In the genomic region with DNA sequence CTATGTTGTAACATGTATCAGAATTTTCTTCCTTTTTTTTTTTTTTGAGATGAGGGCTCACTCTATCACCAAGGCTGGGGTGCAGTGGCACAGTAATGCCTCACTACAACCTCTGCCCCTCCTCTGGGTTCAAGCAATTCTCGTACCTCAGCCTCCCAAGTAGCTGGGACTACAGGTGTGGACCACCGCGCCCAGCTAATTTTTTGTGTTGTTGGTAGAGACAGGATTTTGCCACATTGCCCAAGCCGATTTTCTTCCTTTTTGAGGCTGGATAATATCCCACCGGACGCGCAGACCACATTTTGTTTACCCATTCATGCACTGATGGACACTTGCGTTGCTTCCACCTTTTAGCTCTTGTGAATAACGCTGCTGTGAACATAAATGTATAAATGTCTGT, we compare ENCODE assay signal across 14 cellular contexts.
DNase-seq lines count a peak whose midpoint lies in the region; ATAC-seq and TF ChIP-seq lines count a peak whose summit lies in the region.
"Had no signal": no experiment of that assay in that cellular context is flagged by ENCODE, and none has a peak within 500 bp of the region (broad histone marks: within the 10 kb centered on the region; RNA-seq: fewer than 3 reads in every experiment).

No MANE protein-coding gene starts in this region.

- no peak for DNase-seq in T-helper 17 cell
- peak; percentile 50 for DNase-seq in esophagus muscularis mucosa (ENCODE audit: extremely low spot score)
- DNase-seq in mesenteric fat pad (ENCODE audit: low spot score): peak; percentile 60
- DNase-seq in stomach: peak; percentile 10
- DNase-seq in Calu3: no peak
- DNase-seq: C1 segment of cervical spinal cord; CD4-positive, alpha-beta memory T cell; COR-L47; DMS153; DND-41; GM23248; HCEC 1CT had no signal

- TF ChIP-seq EP300 in esophagus muscularis mucosa (IDR thresholded peaks at IDR 0.05): no peak
- no peak for TF ChIP-seq EP300 in stomach (IDR thresholded peaks at IDR 0.05)

- intact Hi-C loops in esophagus muscularis mucosa (cut with DNase I): no loop called here
- intact Hi-C loops in stomach (cut with DNase I; ENCODE audit: low total_unique reads): no loop called here
- intact Hi-C loops in Calu3 (cut with micrococcal nuclease; ENCODE audit: unreplicated experiment): no loop called here

- H3K9me3 ChIP-seq in T-helper 17 cell (ENCODE audit: control insufficient read depth, low read length, poor library complexity, severe bottlenecking) (no peaks in the 10 kb centered on the region), esophagus muscularis mucosa (peaks cover 0 to 9% (median 6%) of the 10 kb centered on the region in 4 donors), stomach (peaks cover 0 to 9% (median 6%) of the 10 kb centered on the region in 4 donors)

- H3K36me3 ChIP-seq in esophagus muscularis mucosa (no peaks in the 10 kb centered on the region), stomach (no peaks in the 10 kb centered on the region)

- CTCF ChIA-PET in Calu3 (lab: Charles Lee): no interaction called here

- H3K4me3 ChIP-seq in esophagus muscularis mucosa: no peak overlapping the region
- H3K4me3 ChIP-seq in stomach: no peak overlapping the region
- H3K4me3 ChIP-seq: GM23248 had no signal

- H3K27ac Mint-ChIP-seq in T-helper 17 cell (peak overlapping the region; percentile 82), Calu3 (ENCODE audit: unreplicated experiment) (no peak overlapping the region)

- ATAC-seq in T-helper 17 cell (no peak), HG03045 (IDR thresholded peaks at IDR 0.05; ENCODE audit: unreplicated experiment) (no peak), GM18870 (IDR thresholded peaks at IDR 0.05; ENCODE audit: unreplicated experiment) (no peak)

- TF ChIP-seq CTCF in esophagus muscularis mucosa (IDR thresholded peaks at IDR 0.05): no peak
- TF ChIP-seq CTCF in stomach (IDR thresholded peaks at IDR 0.05): no peak
- TF ChIP-seq CTCF in Calu3 (IDR thresholded peaks at IDR 0.05; ENCODE audit: unreplicated experiment): no peak

- no peaks in the 10 kb centered on the region for H3K9me3 Mint-ChIP-seq in Calu3 (ENCODE audit: low read depth, unreplicated experiment)

- H3K27ac ChIP-seq in esophagus muscularis mucosa (replicated peaks in 1 of 4) (no peak overlapping the region), stomach (no peak overlapping the region)
- H3K27ac ChIP-seq: GM23248 had no signal

- no TSS peak for BruUV-seq in Calu3 (replicated peaks; lab: Mats Ljungman, UMichigan)

- peaks cover 3% of the 10 kb centered on the region for H3K36me3 Mint-ChIP-seq in T-helper 17 cell (ENCODE audit: low read depth)
- no peaks in the 10 kb centered on the region for H3K36me3 Mint-ChIP-seq in Calu3 (ENCODE audit: insufficient read depth, unreplicated experiment)

- H3K27me3 ChIP-seq in esophagus muscularis mucosa (peaks cover 4 to 86% (median 11%) of the 10 kb centered on the region in 4 donors), stomach (peaks cover 0 to 93% (median 37%) of the 10 kb centered on the region in 3 donors)

- peaks cover 73% of the 10 kb centered on the region for H3K27me3 Mint-ChIP-seq in T-helper 17 cell
- peaks cover 100% of the 10 kb centered on the region for H3K27me3 Mint-ChIP-seq in Calu3 (ENCODE audit: unreplicated experiment)

- H3K4me3 Mint-ChIP-seq in T-helper 17 cell (no peak overlapping the region), Calu3 (ENCODE audit: low read depth, unreplicated experiment) (no peak overlapping the region)
- H3K4me3 Mint-ChIP-seq: CD4-positive, alpha-beta memory T cell had no signal

- H3K4me1 ChIP-seq in esophagus muscularis mucosa: no peaks in the 10 kb centered on the region
- H3K4me1 ChIP-seq in stomach: no peaks in the 10 kb centered on the region

- WGBS in esophagus muscularis mucosa: 90% methylated on average over 9 of the region's 9 CpGs
- WGBS in stomach, 5 donors: 85 to 89% (median 88%) methylated on average over 9 of the region's 9 CpGs

- TF ChIP-seq POLR2A in esophagus muscularis mucosa (IDR thresholded peaks at IDR 0.05; ENCODE audit: low read depth): no peak
- TF ChIP-seq POLR2A in stomach (IDR thresholded peaks at IDR 0.05): no peak

- H3K4me1 Mint-ChIP-seq in T-helper 17 cell (peaks cover 6% of the 10 kb centered on the region), Calu3 (ENCODE audit: low read depth, unreplicated experiment) (no peaks in the 10 kb centered on the region)

Comparison
In these comparisons a context has a peak if more than half of its experiments do, and no peak if none do; other contexts are left out.
1. DNase-seq: peak in esophagus muscularis mucosa (single experiment), mesenteric fat pad (single experiment) and stomach (single experiment); none in T-helper 17 cell (0 of 3) and Calu3 (single experiment).